Comparison of ENCODE assay signal across 17 cellular contexts in genomic region chr16:69523571-69523970, GRCh38. TPM values are rescaled to one million over a fixed set of nuclear protein-coding genes. Genes with fewer than 3 reads are reported as not detected.
DNase-seq lines count a peak whose midpoint lies in the region; ATAC-seq, FAIRE-seq and TF ChIP-seq lines count a peak whose summit lies in the region.
"Had no signal": no experiment of that assay in that cellular context is flagged by ENCODE, and none has a peak within 500 bp of the region (broad histone marks: within the 10 kb centered on the region; RNA-seq: fewer than 3 reads in every experiment).

No MANE protein-coding gene starts in this region.

- H3K27ac ChIP-seq in ACC112 (ENCODE audit: low read depth, low read length) (no peak overlapping the region), keratinocyte (ENCODE audit: control insufficient read depth, insufficient read depth, low read length) (no peak overlapping the region), parathyroid adenoma (peak overlapping the region; percentile 67), left ventricle myocardium inferior (replicated peaks) (no peak overlapping the region)
- H3K27ac ChIP-seq: C4-2B had no signal

- H3K4me3 ChIP-seq in ACC112 (ENCODE audit: low read depth, low read length), result no peak overlapping the region
- no peak overlapping the region for H3K4me3 ChIP-seq in keratinocyte (ENCODE audit: control insufficient read depth in 2 of 3, extremely low read depth in 1 of 3, insufficient read depth in 2 of 3, low read depth in 1 of 3, low read length in 3 of 3)
- peak overlapping the region; percentile 22 for H3K4me3 ChIP-seq in parathyroid adenoma (ENCODE audit: low read depth, low read length)
- no peak overlapping the region for H3K4me3 ChIP-seq in left ventricle myocardium inferior

- H3K9me3 ChIP-seq in keratinocyte (ENCODE audit: control insufficient read depth, low read depth, low read length) (no peaks in the 10 kb centered on the region), parathyroid adenoma (ENCODE audit: control insufficient read depth, low read length) (no peaks in the 10 kb centered on the region), left ventricle myocardium inferior (replicated peaks) (no peaks in the 10 kb centered on the region)

- H4K20me1 ChIP-seq in keratinocyte (ENCODE audit: control insufficient read depth, extremely low read depth, insufficient read depth, low read length), result no peaks in the 10 kb centered on the region

- H3K27me3 ChIP-seq in ACC112 (ENCODE audit: insufficient read depth, low read length) (no peaks in the 10 kb centered on the region), keratinocyte (ENCODE audit: control insufficient read depth, extremely low read depth, insufficient read depth, low read length) (no peaks in the 10 kb centered on the region), parathyroid adenoma (ENCODE audit: control insufficient read depth, insufficient read depth, low read length) (no peaks in the 10 kb centered on the region), left ventricle myocardium inferior (ENCODE audit: low read depth) (no peaks in the 10 kb centered on the region)

- H3K36me3 ChIP-seq in ACC112 (ENCODE audit: insufficient read depth, low read length), result no peaks in the 10 kb centered on the region
- no peaks in the 10 kb centered on the region for H3K36me3 ChIP-seq in keratinocyte (ENCODE audit: control insufficient read depth in 2 of 2, extremely low read depth in 1 of 2, insufficient read depth in 2 of 2, low read length in 2 of 2)
- H3K36me3 ChIP-seq in parathyroid adenoma (ENCODE audit: control insufficient read depth, insufficient read depth, low read length), result no peaks in the 10 kb centered on the region
- no peaks in the 10 kb centered on the region for H3K36me3 ChIP-seq in left ventricle myocardium inferior

- H3K9ac ChIP-seq in keratinocyte (ENCODE audit: control insufficient read depth, extremely low read depth, insufficient read depth, low read length) (no peak overlapping the region), parathyroid adenoma (no peak overlapping the region)

- dilution Hi-C loops in keratinocyte (cut with MboI; ENCODE audit: extremely low pct_ligation_motif_present, low sequenced_read_pairs), result no loop called here

- H3K4me2 ChIP-seq in keratinocyte (ENCODE audit: control insufficient read depth, extremely low read depth, insufficient read depth, low read depth, low read length), result no peak overlapping the region
- H3K4me2 ChIP-seq in parathyroid adenoma (ENCODE audit: low read length), result peak overlapping the region; percentile 58

- intact Hi-C loops in left ventricle myocardium inferior (cut with micrococcal nuclease), result no loop called here

- H3K4me1 ChIP-seq in ACC112 (ENCODE audit: control insufficient read depth, insufficient read depth, low read length, unreplicated experiment) (no peaks in the 10 kb centered on the region), keratinocyte (ENCODE audit: control insufficient read depth, extremely low read depth, insufficient read depth, low read length) (peaks cover 7% of the 10 kb centered on the region), parathyroid adenoma (peaks cover 15% of the 10 kb centered on the region), left ventricle myocardium inferior (no peaks in the 10 kb centered on the region)

- ATAC-seq in GM21423 (IDR thresholded peaks at IDR 0.05; ENCODE audit: unreplicated experiment) (no peak), GM19463 (IDR thresholded peaks at IDR 0.05; ENCODE audit: unreplicated experiment) (no peak)

- no peak for TF ChIP-seq CTCF in keratinocyte (optimal IDR thresholded peaks at IDR 0.05 in 1 of 3, IDR thresholded peaks at IDR 0.05 in 1 of 3, conservative IDR thresholded peaks at IDR 0.05 in 1 of 3; ENCODE audit: extremely low read depth in 1 of 3, insufficient read depth in 2 of 3, low read length in 3 of 3)
- no peak for TF ChIP-seq CTCF in parathyroid adenoma (IDR thresholded peaks at IDR 0.05)
- no peak for TF ChIP-seq CTCF in left ventricle myocardium inferior (IDR thresholded peaks at IDR 0.05; ENCODE audit: borderline replicate concordance)

- FAIRE-seq in keratinocyte (lab: Jason Lieb, UNC), result no peak
- FAIRE-seq: A204.1 had no signal

- no peaks in the 10 kb centered on the region for H3K9me1 ChIP-seq in keratinocyte (ENCODE audit: control insufficient read depth, extremely low read depth, insufficient read depth, low read length)

- DNase-seq in LoVo (ENCODE audit: low spot score), result peak; percentile 67
- DNase-seq in keratinocyte (ENCODE audit: low read depth, low spot score), result no peak
- DNase-seq in NCI-H1417 (lab: John Stamatoyannopoulos, UW), result no peak
- DNase-seq in left ventricle myocardium inferior, result no peak
- DNase-seq: HCEC 1CT, KG1, MM.1S, NCI-H1105, NCI-H1930, NCI-H2171 treated with DMSO at 0.1 percent for 48 hours, NCI-H510A had no signal

- H2AFZ ChIP-seq in ACC112 (ENCODE audit: low read length, unreplicated experiment) (peak overlapping the region; percentile 39), keratinocyte (ENCODE audit: control insufficient read depth, low read length) (peak overlapping the region; percentile 56), parathyroid adenoma (peak overlapping the region; percentile 10)

- H3K79me2 ChIP-seq in ACC112 (ENCODE audit: control insufficient read depth, insufficient read depth, low read length, unreplicated experiment), result no peaks in the 10 kb centered on the region
- H3K79me2 ChIP-seq in keratinocyte (ENCODE audit: control insufficient read depth, insufficient read depth, low read length), result no peaks in the 10 kb centered on the region
- H3K79me2 ChIP-seq in parathyroid adenoma, result no peaks in the 10 kb centered on the region

RNA-seq across cellular contexts. Expression of gene NFAT5, which starts 42.2 kb away (rescaled TPM):
- 21.2 to 24.9 TPM (median 23.1 TPM) in 3 replicates for polyA plus RNA-seq in keratinocyte
- polyA plus RNA-seq in keratinocyte (2011; ENCODE audit: low read depth), result 41.5 TPM
- polyA plus RNA-seq in keratinocyte (2011; cell fraction: cytosol; rRNA removed), result 4.4 and 9.4 TPM in 2 replicates
- 56.9 and 59.9 TPM in 2 replicates for polyA plus RNA-seq in keratinocyte (2011; cell fraction: nucleus; rRNA removed)
- 6.6 and 16.2 TPM in 2 replicates for polyA plus RNA-seq in keratinocyte (2012; ENCODE audit: low replicate concordance)
- polyA minus RNA-seq in keratinocyte, result 24.4 to 109 TPM (median 49.1 TPM) in 3 replicates
- polyA minus RNA-seq in keratinocyte (2011; cell fraction: cytosol; rRNA and poly(A)+ RNA removed), result 14.4 TPM
- 67.6 and 136 TPM in 2 replicates for polyA minus RNA-seq in keratinocyte (2011; cell fraction: nucleus; rRNA and poly(A)+ RNA removed)
- total RNA-seq in left ventricle myocardium inferior, result 13.9 TPM
